In genomic region chr17:38745545-38745944, GRCh38 we compare ENCODE assay signal across 9 cellular contexts. TPM values are rescaled to one million over a fixed set of nuclear protein-coding genes. Genes with fewer than 3 reads are reported as not detected.
DNase-seq lines count a peak whose midpoint lies in the region; ATAC-seq and TF ChIP-seq lines count a peak whose summit lies in the region.
"Had no signal": no experiment of that assay in that cellular context is flagged by ENCODE, and none has a peak within 500 bp of the region (broad histone marks: within the 10 kb centered on the region; RNA-seq: fewer than 3 reads in every experiment).

No MANE protein-coding gene starts in this region.

- H3K27me3 ChIP-seq in neural cell (ENCODE audit: insufficient read depth, low read depth, low read length), result no peaks in the 10 kb centered on the region

- H3K27ac ChIP-seq in neural cell (ENCODE audit: low read length), result peak overlapping the region; percentile 94

- no peaks in the 10 kb centered on the region for H3K9me3 Mint-ChIP-seq in WTC11
- H3K9me3 Mint-ChIP-seq in stimulated activated naive B cell treated with anti-CD40 and anti-IgM and Interleukin-4, amounts not matched to agents 10 μg/mL and 1 μg/mL and 100 μg/mL, for 72 hours, result no peaks in the 10 kb centered on the region
- H3K9me3 Mint-ChIP-seq: stimulated activated memory B cell treated with anti-CD40 and anti-IgM and Interleukin-4, amounts not matched to agents 10 μg/mL and 1 μg/mL and 100 μg/mL, for 72 hours had no signal

- TF ChIP-seq RAD21 in neural cell (conservative IDR thresholded peaks at IDR 0.05), result no peak

- H3K9me2 ChIP-seq in neural cell (ENCODE audit: insufficient read depth, low read length), result no peaks in the 10 kb centered on the region

- peak overlapping the region; percentile 79 for H3K4me2 ChIP-seq in neural cell (ENCODE audit: low read length)

- H3K4me1 Mint-ChIP-seq in WTC11, result peaks cover 54% of the 10 kb centered on the region
- H3K4me1 Mint-ChIP-seq in stimulated activated naive B cell treated with anti-CD40 and anti-IgM and Interleukin-4, amounts not matched to agents 10 μg/mL and 1 μg/mL and 100 μg/mL, for 72 hours, result peaks cover 24 to 40% of the 10 kb centered on the region in 2 donors

- TF ChIP-seq CTCF in GM12864 (IDR thresholded peaks at IDR 0.05; ENCODE audit: low read depth, low read length, missing control alignments) (no peak), WTC11 (IDR thresholded peaks at IDR 0.05) (no peak), neural cell (IDR thresholded peaks at IDR 0.05; ENCODE audit: poor library complexity, severe bottlenecking) (no peak)

- peaks cover 13% of the 10 kb centered on the region for H4K20me1 ChIP-seq in neural cell (ENCODE audit: insufficient read depth)

- H2AFZ ChIP-seq in neural cell (ENCODE audit: low read depth, low read length), result no peak overlapping the region

- H3K27me3 Mint-ChIP-seq in WTC11 (ENCODE audit: low read depth), result no peaks in the 10 kb centered on the region; the same call in 1 of the 2 replicates
- peaks cover 28 to 42% of the 10 kb centered on the region in 2 donors for H3K27me3 Mint-ChIP-seq in stimulated activated naive B cell treated with anti-CD40 and anti-IgM and Interleukin-4, amounts not matched to agents 10 μg/mL and 1 μg/mL and 100 μg/mL, for 72 hours

- CTCF ChIA-PET in WTC11 (lab: Charles Lee), result interaction anchor here (0.6 to 2.1 kb wide), 4 partner anchors 11 to 656 kb away, joined by 3 to 29 read pairs (median 6); partner anchors contain the start of gene FBXL20

- no peak overlapping the region; the same call in 1 of the 2 replicates for H3K27ac Mint-ChIP-seq in WTC11
- no peak overlapping the region for H3K27ac Mint-ChIP-seq in stimulated activated naive B cell treated with anti-CD40 and anti-IgM and Interleukin-4, amounts not matched to agents 10 μg/mL and 1 μg/mL and 100 μg/mL, for 72 hours

- in situ Hi-C loops in ACHN (cut with HindIII; ENCODE audit: low pct_ligation_motif_present, low pct_unique_long_range_greater_than_20kb, low sequenced_read_pairs), result no loop called here

- DNase-seq in GM12864 (ENCODE audit: low read depth) (no peak), NCI-H146 (lab: John Stamatoyannopoulos, UW) (peak; percentile 85), WTC11 (ENCODE audit: low spot score) (no peak), ACHN (no peak), islet precursor cell (no peak), COLO829 (ENCODE audit: low spot score) (no peak)
- DNase-seq in stimulated activated naive B cell treated with anti-CD40 and anti-IgM and Interleukin-4, amounts not matched to agents 10 μg/mL and 1 μg/mL and 100 μg/mL, for 72 hours, result no peak

- H3K4me3 ChIP-seq in GM12864 (ENCODE audit: low read depth, low read length), result peak overlapping the region; percentile 86; the same call in 1 of the 2 replicates
- H3K4me3 ChIP-seq in neural cell (ENCODE audit: low read length), result peak overlapping the region; percentile 94

- no peaks in the 10 kb centered on the region for H3K36me3 ChIP-seq in neural cell (ENCODE audit: insufficient read depth, low read length)

- no peaks in the 10 kb centered on the region for H3F3A ChIP-seq in neural cell (ENCODE audit: insufficient read depth, low read length, poor library complexity, severe bottlenecking)

- TF ChIP-seq EP300 in neural cell (conservative IDR thresholded peaks at IDR 0.05; ENCODE audit: poor library complexity, severe bottlenecking), result no peak

- peaks cover 5% of the 10 kb centered on the region; the same call in 1 of the 2 replicates for H3K36me3 Mint-ChIP-seq in WTC11
- no peaks in the 10 kb centered on the region for H3K36me3 Mint-ChIP-seq in stimulated activated naive B cell treated with anti-CD40 and anti-IgM and Interleukin-4, amounts not matched to agents 10 μg/mL and 1 μg/mL and 100 μg/mL, for 72 hours
- H3K36me3 Mint-ChIP-seq: stimulated activated memory B cell treated with anti-CD40 and anti-IgM and Interleukin-4, amounts not matched to agents 10 μg/mL and 1 μg/mL and 100 μg/mL, for 72 hours had no signal

- H3K79me2 ChIP-seq in neural cell (replicated peaks; ENCODE audit: insufficient read depth, low read length), result peaks cover 81% of the 10 kb centered on the region

- no peak for ATAC-seq in WTC11
- no peak for ATAC-seq in stimulated activated naive B cell treated with anti-CD40 and anti-IgM and Interleukin-4, amounts not matched to agents 10 μg/mL and 1 μg/mL and 100 μg/mL, for 72 hours (replicated peaks)
- ATAC-seq: stimulated activated memory B cell treated with anti-CD40 and anti-IgM and Interleukin-4, amounts not matched to agents 10 μg/mL and 1 μg/mL and 100 μg/mL, for 72 hours had no signal

- POLR2A ChIA-PET in WTC11 (lab: Charles Lee), result interaction anchor here (1.6 kb wide), 1 partner anchor 17 kb away, joined by 3 read pairs; no protein-coding TSS in a partner anchor

- no peaks in the 10 kb centered on the region for H3K9me3 ChIP-seq in neural cell (ENCODE audit: low read length)

- H3K9ac ChIP-seq in neural cell (ENCODE audit: low read length), result peak overlapping the region; percentile 100

- peak overlapping the region; percentile 86 for H3K4me3 Mint-ChIP-seq in WTC11
- H3K4me3 Mint-ChIP-seq in stimulated activated naive B cell treated with anti-CD40 and anti-IgM and Interleukin-4, amounts not matched to agents 10 μg/mL and 1 μg/mL and 100 μg/mL, for 72 hours, result no peak overlapping the region
- H3K4me3 Mint-ChIP-seq: stimulated activated memory B cell treated with anti-CD40 and anti-IgM and Interleukin-4, amounts not matched to agents 10 μg/mL and 1 μg/mL and 100 μg/mL, for 72 hours had no signal

TF ChIP-seq in WTC11, 78 proteins besides CTCF, POLR2A, EP300 and RAD21:
- TF ChIP-seq ZNF423 (CRISPR knock-in tag; IDR thresholded peaks at IDR 0.05), result peak; percentile 70
- no peak for TF ChIP-seq RELA (CRISPR knock-in tag; IDR thresholded peaks at IDR 0.05; ENCODE audit: borderline replicate concordance)
- no peak for TF ChIP-seq GRHL2 (CRISPR knock-in tag; IDR thresholded peaks at IDR 0.05; ENCODE audit: insufficient replicate concordance, severe bottlenecking)

TF ChIP-seq in neural cell, 6 proteins besides CTCF, POLR2A, EP300 and RAD21:
- TF ChIP-seq TAF1 (IDR thresholded peaks at IDR 0.05; ENCODE audit: low read depth), result no peak

RNA-seq across cellular contexts. Expression of gene PCGF2, which starts 2.6 kb away (rescaled TPM):
- 102 to 111 TPM (median 104 TPM) in 3 replicates for total RNA-seq in WTC11 (2021)
- 10.7 and 11.7 TPM in 2 replicates for polyA plus RNA-seq in neural cell
- 12.4 and 15.0 TPM in 2 replicates for polyA minus RNA-seq in neural cell

RNA-seq across cellular contexts. Expression of gene PSMB3, which starts 7.0 kb away (rescaled TPM):
- 266 to 273 TPM (median 266 TPM) in 3 replicates for total RNA-seq in WTC11 (2021)
- 300 and 338 TPM in 2 replicates for polyA plus RNA-seq in neural cell
- polyA minus RNA-seq in neural cell, result 94.8 and 133 TPM in 2 replicates

RNA-seq across cellular contexts. Expression of gene CISD3, which starts 15.4 kb away (rescaled TPM):
- 12.1 to 15.7 TPM (median 15.6 TPM) in 3 replicates for total RNA-seq in WTC11 (2021)
- polyA plus RNA-seq in neural cell, result 0.48 and 1.2 TPM in 2 replicates
- 0.73 and 1.6 TPM in 2 replicates for polyA minus RNA-seq in neural cell

RNA-seq across cellular contexts. Expression of gene MLLT6, which starts 40.5 kb away (rescaled TPM):
- total RNA-seq in WTC11 (2021), result 34.4 to 48.0 TPM (median 36.6 TPM) in 3 replicates
- 19.7 and 26.0 TPM in 2 replicates for polyA plus RNA-seq in neural cell
- polyA minus RNA-seq in neural cell, result 44.8 and 47.6 TPM in 2 replicates

RNA-seq across cellular contexts. Expression of gene PIP4K2B, which starts 53.8 kb away (rescaled TPM):
- total RNA-seq in WTC11 (2021), result 54.0 to 61.9 TPM (median 57.3 TPM) in 3 replicates
- polyA plus RNA-seq in neural cell, result 164 and 187 TPM in 2 replicates
- 274 and 279 TPM in 2 replicates for polyA minus RNA-seq in neural cell
